In genomic region chr22:32589007-32589406, GRCh38 we compare ENCODE assay signal across 21 cellular contexts.
DNase-seq lines count a peak whose midpoint lies in the region; ATAC-seq and TF ChIP-seq lines count a peak whose summit lies in the region.
"Had no signal": no experiment of that assay in that cellular context is flagged by ENCODE, and none has a peak within 500 bp of the region (broad histone marks: within the 10 kb centered on the region; RNA-seq: fewer than 3 reads in every experiment).

No MANE protein-coding gene starts in this region.

- H3K4me3 ChIP-seq in vagina, result no peak overlapping the region
- H3K4me3 ChIP-seq: GM23338, tibial artery had no signal

- H3K36me3 ChIP-seq in vagina, result no peaks in the 10 kb centered on the region
- H3K36me3 ChIP-seq: tibial artery had no signal

- H3K27me3 ChIP-seq in vagina, result no peaks in the 10 kb centered on the region
- H3K27me3 ChIP-seq: tibial artery had no signal

- peak overlapping the region; percentile 52 for H3K27ac ChIP-seq in vagina
- H3K27ac ChIP-seq: C4-2B, tibial artery had no signal

- no peak for TF ChIP-seq POLR2A in vagina (IDR thresholded peaks at IDR 0.05)

- ATAC-seq in Right ventricle myocardium superior (ENCODE audit: poor library complexity) (peak; percentile 70), HG02852 (IDR thresholded peaks at IDR 0.05; ENCODE audit: unreplicated experiment) (no peak), GM18868 (IDR thresholded peaks at IDR 0.05; ENCODE audit: unreplicated experiment) (no peak)
- ATAC-seq: activated CD8-positive, alpha-beta T cell treated with anti-CD3 and anti-CD28 coated beads for 36 hours; GM23338; left colon; stimulated activated naive CD8-positive, alpha-beta T cell treated with anti-CD3 and anti-CD28 coated beads, Interleukin-15, amount 100 ng/mL, for 72 hours had no signal

- peak; percentile 77 for DNase-seq in amniotic epithelial cell (ENCODE audit: low read depth)
- no peak for DNase-seq in Right ventricle myocardium superior
- peak; percentile 15 for DNase-seq in mucosa of gallbladder (ENCODE audit: low spot score)
- no peak for DNase-seq in vagina (ENCODE audit: extremely low spot score in 2 of 2)
- no peak for DNase-seq in NCI-H187 treated with DMSO at 0.1 percent for 48 hours (lab: John Stamatoyannopoulos, UW)
- DNase-seq: activated CD4-positive, alpha-beta T cell treated with anti-CD3 and anti-CD28 coated beads for 1 hour; activated CD8-positive, alpha-beta T cell treated with anti-CD3 and anti-CD28 coated beads for 36 hours; activated effector memory CD4-positive, alpha-beta T cell treated with Interleukin-2 at 50 U/mL for 16 hours; activated naive CD8-positive, alpha-beta T cell treated with anti-CD3 and anti-CD28 coated beads, Interleukin-2, amount 10 ng/mL, durations not matched to agents 7 days and 5 days; Kasumi-1; left colon; NCI-H1436 treated with DMSO at 0.1 percent for 48 hours; NCI-H446 treated with DMSO at 0.1 percent for 48 hours; SK-N-SH; stimulated activated CD8-positive, alpha-beta memory T cell treated with anti-CD3 and anti-CD28 coated beads, Interleukin-4, amount 100 ng/mL, for 48 hours; stimulated activated naive CD8-positive, alpha-beta T cell treated with anti-CD3 and anti-CD28 coated beads, Interleukin-15, amount 100 ng/mL, for 72 hours had no signal

- TF ChIP-seq CTCF in vagina (IDR thresholded peaks at IDR 0.05), result no peak

- intact Hi-C loops in Right ventricle myocardium superior (cut with DNase I), result no loop called here
- intact Hi-C loops in vagina (cut with DNase I), result loop anchor here (10.0 kb wide), 1 partner anchor 54 kb away; no protein-coding TSS in a partner anchor

- H3K9me3 ChIP-seq in vagina, result no peaks in the 10 kb centered on the region

- H3K4me1 ChIP-seq in vagina, result peaks cover 21% of the 10 kb centered on the region

Comparison
In these comparisons a context has a peak if more than half of its experiments do, and no peak if none do; other contexts are left out.
1. DNase-seq: peak in amniotic epithelial cell (single experiment) and mucosa of gallbladder (single experiment); none in Right ventricle myocardium superior (single experiment), vagina (0 of 2) and NCI-H187 treated with DMSO at 0.1 percent for 48 hours (single experiment).